ENCODE assay signal across 8 cellular contexts in the genomic region with DNA sequence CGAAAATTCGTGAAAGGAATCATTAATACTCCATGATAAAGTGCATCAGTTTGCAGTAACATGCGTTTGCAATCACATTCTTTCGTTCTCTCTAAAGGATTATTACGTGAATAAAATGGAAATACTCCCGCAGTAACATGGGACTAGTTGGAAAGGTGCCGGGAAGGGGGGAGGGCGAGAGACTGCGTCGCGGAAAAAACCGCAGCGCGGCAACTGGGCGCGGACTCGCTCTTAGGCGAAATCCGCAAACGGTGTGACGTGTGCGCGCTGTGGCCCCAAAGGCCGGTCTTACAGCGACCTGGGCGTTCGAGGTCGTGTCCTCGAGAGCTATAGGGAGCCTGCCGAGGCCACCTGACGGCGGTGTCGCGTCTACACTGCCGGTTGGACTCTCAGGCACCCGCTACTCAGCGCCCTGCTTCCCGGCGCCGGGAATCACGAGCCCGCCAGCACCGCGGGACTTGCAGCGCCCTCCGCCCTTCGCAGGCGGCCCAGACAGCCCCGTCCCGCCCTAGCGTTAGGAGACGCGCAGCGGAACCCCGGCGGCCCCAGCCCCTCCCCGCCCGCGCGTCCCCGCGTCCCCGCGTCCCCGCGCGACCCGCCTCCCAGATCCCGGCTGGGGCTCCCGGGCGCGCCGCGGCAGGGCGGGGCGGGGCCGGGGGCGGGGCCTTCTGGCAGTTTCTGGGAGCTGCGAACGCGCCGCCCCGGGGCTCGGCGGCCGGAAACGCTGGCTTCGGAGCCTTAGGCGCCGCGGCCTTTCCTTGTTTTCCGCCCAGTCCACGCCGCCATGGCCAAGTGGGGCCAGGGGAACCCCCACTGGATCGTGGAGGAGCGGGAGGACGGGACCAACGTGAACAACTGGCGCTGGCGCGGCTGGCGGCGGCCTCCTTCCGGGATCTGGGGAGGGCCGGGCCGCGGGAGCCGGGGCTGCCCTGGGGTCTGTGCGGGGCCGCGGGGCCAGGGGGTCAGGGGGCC. TPM values are rescaled to one million over a fixed set of nuclear protein-coding genes. Genes with fewer than 3 reads are reported as not detected.
A peak's percentile ranks its signal among the peaks of the same experiment; 100 is the strongest.
DNase-seq lines count a peak whose midpoint lies in the region; ATAC-seq, FAIRE-seq and TF ChIP-seq lines count a peak whose summit lies in the region.

No MANE protein-coding gene starts in this region.

- no peaks in the 10 kb centered on the region for H3K9me3 ChIP-seq in SU-DHL-6 (ENCODE audit: insufficient read depth, low read length)
- H3K9me3 ChIP-seq in transverse colon, result no peaks in the 10 kb centered on the region

- H3K27ac Mint-ChIP-seq in activated naive CD8-positive, alpha-beta T cell treated with anti-CD3 and anti-CD28 coated beads, Interleukin-2, amount 50 U/mL, for 24 hours, result peak overlapping the region; percentile 54

- TF ChIP-seq POLR2A in GM12892 (IDR thresholded peaks at IDR 0.05; ENCODE audit: low read depth, low read length) (peak; percentile 90), transverse colon (IDR thresholded peaks at IDR 0.05) (peak; percentile 93)

- H3K79me2 ChIP-seq in SU-DHL-6 (ENCODE audit: insufficient read depth, low read length), result no peaks in the 10 kb centered on the region

- TF ChIP-seq EP300 in transverse colon (IDR thresholded peaks at IDR 0.05; ENCODE audit: low read depth), result peak; percentile 29

- H3K27ac ChIP-seq in SU-DHL-6 (ENCODE audit: low read depth, low read length), result peak overlapping the region; percentile 73
- H3K27ac ChIP-seq in transverse colon, result peak overlapping the region; percentile 96 to 99 (median 97)

- H3K9me3 Mint-ChIP-seq in activated naive CD8-positive, alpha-beta T cell treated with anti-CD3 and anti-CD28 coated beads, Interleukin-2, amount 50 U/mL, for 24 hours, result no peaks in the 10 kb centered on the region

- peaks cover 24 to 46% (median 39%) of the 10 kb centered on the region in 4 donors for H3K4me1 ChIP-seq in transverse colon

- ATAC-seq in HG02798 (IDR thresholded peaks at IDR 0.05; ENCODE audit: poor library complexity, unreplicated experiment), result peak; percentile 88
- peak; percentile 90 for ATAC-seq in activated naive CD8-positive, alpha-beta T cell treated with anti-CD3 and anti-CD28 coated beads, Interleukin-2, amount 50 U/mL, for 24 hours

- TF ChIP-seq CTCF in SU-DHL-6 (IDR thresholded peaks at IDR 0.05; ENCODE audit: insufficient read depth, low read length, poor library complexity, severe bottlenecking) (no peak), transverse colon (IDR thresholded peaks at IDR 0.05) (peak in 1 of 5 experiments; percentile 29)

- H3K4me3 Mint-ChIP-seq in activated naive CD8-positive, alpha-beta T cell treated with anti-CD3 and anti-CD28 coated beads, Interleukin-2, amount 50 U/mL, for 24 hours, result peak overlapping the region; percentile 86

- H2AFZ ChIP-seq in SU-DHL-6 (ENCODE audit: low read depth, low read length, severe bottlenecking), result peak overlapping the region; percentile 96

- H3F3A ChIP-seq in SU-DHL-6 (ENCODE audit: insufficient read depth), result peaks cover 11% of the 10 kb centered on the region; the same call in 1 of the 2 replicates

- peaks cover 25% of the 10 kb centered on the region for H3K36me3 Mint-ChIP-seq in activated naive CD8-positive, alpha-beta T cell treated with anti-CD3 and anti-CD28 coated beads, Interleukin-2, amount 50 U/mL, for 24 hours (ENCODE audit: low read depth)

- H3K27me3 ChIP-seq in SU-DHL-6 (ENCODE audit: low read length) (no peaks in the 10 kb centered on the region), transverse colon (no peaks in the 10 kb centered on the region)

- DNase-seq in GM12892 (ENCODE audit: insufficient read length) (peak; percentile 99), NCI-H1417 treated with DMSO at 0.1 percent for 48 hours (lab: John Stamatoyannopoulos, UW) (peak; percentile 44), cardiac septum (ENCODE audit: low spot score) (peak; percentile 96), pons (ENCODE audit: low spot score) (peak; percentile 92), transverse colon (peak; percentile 96)
- peak; percentile 96 for DNase-seq in activated naive CD8-positive, alpha-beta T cell treated with anti-CD3 and anti-CD28 coated beads, Interleukin-2, amount 50 U/mL, for 24 hours

- H4K20me1 ChIP-seq in SU-DHL-6 (ENCODE audit: low read depth, low read length), result no peaks in the 10 kb centered on the region

- H3K9ac ChIP-seq in SU-DHL-6 (ENCODE audit: low read length), result peak overlapping the region; percentile 98

- in situ Hi-C loops in transverse colon (cut with MboI; ENCODE audit: low pct_ligation_motif_present in 1 of 4, low pct_unique_long_range_greater_than_20kb in 1 of 4, low sequenced_read_pairs in 3 of 4), result no loop called here

- 0 to 1% methylated on average over 7 to 60 of the region's 111 CpGs for WGBS in transverse colon (ENCODE audit: low coverage in 1 of 2), 2 donors

- H3K4me3 ChIP-seq in SU-DHL-6 (ENCODE audit: insufficient read depth, low read length, poor library complexity, severe bottlenecking), result peak overlapping the region; percentile 76
- H3K4me3 ChIP-seq in transverse colon, result peak overlapping the region; percentile 66 to 87 (median 78)

- H3K36me3 ChIP-seq in SU-DHL-6 (ENCODE audit: low read length), result no peaks in the 10 kb centered on the region
- H3K36me3 ChIP-seq in transverse colon, result peaks cover 0 to 13% (median 0%) of the 10 kb centered on the region in 4 donors

- H3K9me2 ChIP-seq in SU-DHL-6 (replicated peaks; ENCODE audit: insufficient read depth, low read length), result no peaks in the 10 kb centered on the region

- no peaks in the 10 kb centered on the region for H3K27me3 Mint-ChIP-seq in activated naive CD8-positive, alpha-beta T cell treated with anti-CD3 and anti-CD28 coated beads, Interleukin-2, amount 50 U/mL, for 24 hours

- peak overlapping the region; percentile 84 for H3K4me2 ChIP-seq in SU-DHL-6 (ENCODE audit: low read depth, low read length, poor library complexity, severe bottlenecking)

- intact Hi-C loops in cardiac septum (cut with DNase I) (loop anchor here (2.0 to 5.0 kb wide), 4 partner anchors 110 to 360 kb away; partner anchors contain the start of genes PEX13, REL, SANBR and XPO1), transverse colon (cut with DNase I; ENCODE audit: low total_unique reads) (no loop called here)

- FAIRE-seq in GM12892 (lab: Jason Lieb, UNC), result peak; percentile 85

- H3K4me1 Mint-ChIP-seq in activated naive CD8-positive, alpha-beta T cell treated with anti-CD3 and anti-CD28 coated beads, Interleukin-2, amount 50 U/mL, for 24 hours, result peaks cover 50% of the 10 kb centered on the region

RNA-seq across cellular contexts. Expression of gene C2orf74, which starts 15.1 kb away (rescaled TPM):
- polyA plus RNA-seq in GM12892 (2012; ENCODE audit: missing spikeins), result 15.8 TPM
- total RNA-seq in cardiac septum, result 31.7 TPM
- total RNA-seq in transverse colon, result 1 to 10 TPM in 3 of 4 donors, not detected in 1; 4.2 to 7.1 (median 6.7) TPM

Comparison
In these comparisons a context has a peak if more than half of its experiments do, and no peak if none do; other contexts are left out.
1. Peak in every context shown above with its lines: DNase-seq, ATAC-seq, H3K4me3 ChIP-seq and H3K27ac ChIP-seq.
2. DNase-seq: peak in every context shown above with its lines; median percentile 99 in GM12892; 96 in activated naive CD8-positive, alpha-beta T cell treated with anti-CD3 and anti-CD28 coated beads, Interleukin-2, amount 50 U/mL, for 24 hours; 96 in cardiac septum; 96 in transverse colon; 92 in pons; 44 in NCI-H1417 treated with DMSO at 0.1 percent for 48 hours.